In genomic region chr17:27379863-27380533, GRCh38 we compare ENCODE assay signal across 10 cellular contexts.
DNase-seq lines count a peak whose midpoint lies in the region; ATAC-seq and FAIRE-seq lines count a peak whose summit lies in the region.
"Had no signal": no experiment of that assay in that cellular context is flagged by ENCODE, and none has a peak within 500 bp of the region (broad histone marks: within the 10 kb centered on the region; RNA-seq: fewer than 3 reads in every experiment).

No MANE protein-coding gene starts in this region.

- 31 to 38% (median 35%) methylated on average over 15 to 21 of the region's 21 CpGs for WGBS in small intestine, 3 donors

- POLR2A ChIA-PET in CD8-positive, alpha-beta memory T cell (lab: Charles Lee), result no interaction called here

- no peaks in the 10 kb centered on the region for H3K9me3 ChIP-seq in muscle layer of duodenum (ENCODE audit: control insufficient read depth in 1 of 2, low read length in 2 of 2)
- no peaks in the 10 kb centered on the region for H3K9me3 ChIP-seq in small intestine (ENCODE audit: control insufficient read depth, low read depth)
- no peaks in the 10 kb centered on the region for H3K9me3 ChIP-seq in CD8-positive, alpha-beta memory T cell (ENCODE audit: low read length)

- no peak for ATAC-seq in HG03025 (IDR thresholded peaks at IDR 0.05; ENCODE audit: low FRiP score, unreplicated experiment)

- H3K4me1 Mint-ChIP-seq in CD8-positive, alpha-beta memory T cell, result no peaks in the 10 kb centered on the region
- H3K4me1 Mint-ChIP-seq: activated naive CD4-positive, alpha-beta T cell treated with anti-CD3 and anti-CD28 coated beads, Interleukin-2, amount 10 ng/mL, durations not matched to agents 7 days and 5 days had no signal

- CTCF ChIA-PET in CD8-positive, alpha-beta memory T cell (lab: Charles Lee), result interaction anchor here (0.9 to 4.1 kb wide), 6 partner anchors 9 to 221 kb away, joined by 3 to 39 read pairs (median 6); no protein-coding TSS in a partner anchor

- FAIRE-seq in small intestine (lab: Jason Lieb, UNC), result no peak

- H3K9me3 Mint-ChIP-seq in CD8-positive, alpha-beta memory T cell, result peaks cover 0 to 4% (median 0%) of the 10 kb centered on the region in 5 donors

- no peak overlapping the region for H3K4me3 Mint-ChIP-seq in CD8-positive, alpha-beta memory T cell
- H3K4me3 Mint-ChIP-seq: activated naive CD4-positive, alpha-beta T cell treated with anti-CD3 and anti-CD28 coated beads, Interleukin-2, amount 10 ng/mL, durations not matched to agents 7 days and 5 days had no signal

- DNase-seq in 8988T (peak; percentile 48), M059J (ENCODE audit: low read depth) (peak; percentile 67), ecto neural progenitor cell (ENCODE audit: low spot score) (peak; percentile 70), NCI-H524 treated with DMSO at 0.1 percent for 48 hours (lab: John Stamatoyannopoulos, UW) (no peak), small intestine (no peak)
- DNase-seq in CD8-positive, alpha-beta memory T cell, result no peak
- DNase-seq: activated naive CD4-positive, alpha-beta T cell treated with anti-CD3 and anti-CD28 coated beads, Interleukin-2, amount 10 ng/mL, durations not matched to agents 7 days and 5 days; stimulated activated CD4-positive, alpha-beta T cell treated with anti-CD3 and anti-CD28 coated beads, Interleukin-2, amount 100 ng/mL, for 24 hours had no signal

- H3K36me3 ChIP-seq in muscle layer of duodenum (ENCODE audit: control insufficient read depth in 1 of 2, insufficient read depth in 2 of 2, low read length in 2 of 2) (no peaks in the 10 kb centered on the region), small intestine (ENCODE audit: control insufficient read depth in 2 of 2, insufficient read depth in 2 of 2, low read length in 2 of 2) (no peaks in the 10 kb centered on the region)
- no peaks in the 10 kb centered on the region for H3K36me3 ChIP-seq in CD8-positive, alpha-beta memory T cell (ENCODE audit: insufficient read depth, low read length)

- H3K4me1 ChIP-seq in muscle layer of duodenum (ENCODE audit: control insufficient read depth in 1 of 2, insufficient read depth in 2 of 2, low read length in 2 of 2), result peaks cover 0 to 30% of the 10 kb centered on the region in 2 donors
- H3K4me1 ChIP-seq in small intestine (ENCODE audit: control insufficient read depth in 2 of 2, insufficient read depth in 1 of 2, low read depth in 1 of 2, low read length in 1 of 2), result no peaks in the 10 kb centered on the region
- H3K4me1 ChIP-seq in CD8-positive, alpha-beta memory T cell (ENCODE audit: insufficient read depth, low read length), result peaks cover 3% of the 10 kb centered on the region

- peaks cover 19 to 31% of the 10 kb centered on the region in 2 donors for H3K27me3 Mint-ChIP-seq in CD8-positive, alpha-beta memory T cell

- no peak overlapping the region for H3K27ac Mint-ChIP-seq in CD8-positive, alpha-beta memory T cell
- H3K27ac Mint-ChIP-seq: activated naive CD4-positive, alpha-beta T cell treated with anti-CD3 and anti-CD28 coated beads, Interleukin-2, amount 10 ng/mL, durations not matched to agents 7 days and 5 days had no signal

- peaks cover 0 to 1% (median 0%) of the 10 kb centered on the region in 3 donors for H3K36me3 Mint-ChIP-seq in CD8-positive, alpha-beta memory T cell

- no peaks in the 10 kb centered on the region for H3K27me3 ChIP-seq in muscle layer of duodenum (ENCODE audit: low read depth, low read length)
- H3K27me3 ChIP-seq in small intestine (ENCODE audit: control insufficient read depth in 2 of 2, insufficient read depth in 2 of 2, low read length in 2 of 2), result no peaks in the 10 kb centered on the region
- H3K27me3 ChIP-seq in CD8-positive, alpha-beta memory T cell (ENCODE audit: insufficient read depth, low read length, poor library complexity, severe bottlenecking), result no peaks in the 10 kb centered on the region

- H3K27ac ChIP-seq in muscle layer of duodenum (ENCODE audit: low read length) (no peak overlapping the region), small intestine (ENCODE audit: low read depth in 1 of 2, low read length in 1 of 2) (no peak overlapping the region)
- no peak overlapping the region for H3K27ac ChIP-seq in CD8-positive, alpha-beta memory T cell (ENCODE audit: low read depth, low read length)

- peak overlapping the region; percentile 30 to 49 for H3K4me3 ChIP-seq in muscle layer of duodenum (ENCODE audit: low read depth in 1 of 2, low read length in 2 of 2)
- no peak overlapping the region for H3K4me3 ChIP-seq in small intestine (ENCODE audit: low read depth in 1 of 2, low read length in 2 of 2)
- H3K4me3 ChIP-seq in CD8-positive, alpha-beta memory T cell (ENCODE audit: low read length), result no peak overlapping the region

Comparison
In these comparisons a context has a peak if more than half of its experiments do, and no peak if none do; other contexts are left out.
1. DNase-seq: peak in 8988T (single experiment), M059J (single experiment) and ecto neural progenitor cell (single experiment); none in NCI-H524 treated with DMSO at 0.1 percent for 48 hours (single experiment), small intestine (single experiment) and CD8-positive, alpha-beta memory T cell (0 of 5).
2. H3K4me3 ChIP-seq: peak in muscle layer of duodenum (2 of 2); none in small intestine (0 of 2) and CD8-positive, alpha-beta memory T cell (single experiment).